In genomic region chr18:8730080-8730827, GRCh38 we compare ENCODE assay signal across 10 cellular contexts. TPM values are rescaled to one million over a fixed set of nuclear protein-coding genes. Genes with fewer than 3 reads are reported as not detected.
DNase-seq lines count a peak whose midpoint lies in the region; ATAC-seq and TF ChIP-seq lines count a peak whose summit lies in the region.
"Had no signal": no experiment of that assay in that cellular context is flagged by ENCODE, and none has a peak within 500 bp of the region (broad histone marks: within the 10 kb centered on the region; RNA-seq: fewer than 3 reads in every experiment).

No MANE protein-coding gene starts in this region.

- no peaks in the 10 kb centered on the region for H3K9me3 ChIP-seq in adipocyte (ENCODE audit: control insufficient read depth, low read length)
- no peaks in the 10 kb centered on the region for H3K9me3 ChIP-seq in thoracic aorta
- no peaks in the 10 kb centered on the region for H3K9me3 ChIP-seq in CD4-positive, alpha-beta T cell (ENCODE audit: control insufficient read depth, low read length)

- H3K4me3 Mint-ChIP-seq in CD4-positive, alpha-beta T cell = no peak overlapping the region

- peak; percentile 77 for DNase-seq in HuH-7 (ENCODE audit: low spot score)
- no peak for DNase-seq in adipocyte (ENCODE audit: low read depth)
- DNase-seq in kidney tubule cell (ENCODE audit: low spot score) = peak; percentile 48
- no peak for DNase-seq in thoracic aorta (ENCODE audit: low spot score)
- DNase-seq in DMS114 treated with DMSO at 0.1 percent for 48 hours (lab: John Stamatoyannopoulos, UW; ENCODE audit: unreplicated experiment) = no peak
- DNase-seq in GDM1 (lab: John Stamatoyannopoulos, UW) = no peak
- DNase-seq in stimulated activated CD8-positive, alpha-beta memory T cell treated with anti-CD3 and anti-CD28 coated beads, Interleukin-4, amount 100 ng/mL, for 48 hours = no peak
- no peak for DNase-seq in CD4-positive, alpha-beta T cell
- DNase-seq: effector memory CD4-positive, alpha-beta T cell had no signal

- H3K36me3 ChIP-seq in adipocyte (ENCODE audit: control insufficient read depth, insufficient read depth, low read length, severe bottlenecking) (no peaks in the 10 kb centered on the region), thoracic aorta (no peaks in the 10 kb centered on the region)

- H3K4me1 Mint-ChIP-seq in CD4-positive, alpha-beta T cell (ENCODE audit: low read depth) = no peaks in the 10 kb centered on the region

- POLR2A ChIA-PET in CD4-positive, alpha-beta T cell (lab: Charles Lee) = no interaction called here

- H3K27ac Mint-ChIP-seq in CD4-positive, alpha-beta T cell = no peak overlapping the region

- CTCF ChIA-PET in CD4-positive, alpha-beta T cell (lab: Charles Lee) = no interaction called here

- H3K27me3 ChIP-seq in adipocyte (replicated peaks; ENCODE audit: control insufficient read depth, insufficient read depth, low read length) (no peaks in the 10 kb centered on the region), thoracic aorta (replicated peaks; ENCODE audit: insufficient read depth) (no peaks in the 10 kb centered on the region)
- H3K27me3 ChIP-seq in CD4-positive, alpha-beta T cell (ENCODE audit: control insufficient read depth, insufficient read depth, low read length) = no peaks in the 10 kb centered on the region

- H3K36me3 Mint-ChIP-seq in CD4-positive, alpha-beta T cell (ENCODE audit: low read depth) = no peaks in the 10 kb centered on the region

- H3K4me1 ChIP-seq in adipocyte (ENCODE audit: control insufficient read depth, insufficient read depth, low read length) = peaks cover 9% of the 10 kb centered on the region
- peaks cover 3 to 10% of the 10 kb centered on the region in 2 donors for H3K4me1 ChIP-seq in thoracic aorta (ENCODE audit: control insufficient read depth in 1 of 2, low read depth in 2 of 2)
- H3K4me1 ChIP-seq: parathyroid adenoma had no signal

- H3K27me3 Mint-ChIP-seq in CD4-positive, alpha-beta T cell = peaks cover 12% of the 10 kb centered on the region

- H3K9ac ChIP-seq in adipocyte (ENCODE audit: low read length) = no peak overlapping the region
- H3K9ac ChIP-seq: parathyroid adenoma had no signal

- TF ChIP-seq CTCF in thoracic aorta (IDR thresholded peaks at IDR 0.05) = no peak
- no peak for TF ChIP-seq CTCF in CD4-positive, alpha-beta T cell (IDR thresholded peaks at IDR 0.05)

- H3K27ac ChIP-seq in thoracic aorta = no peak overlapping the region
- H3K27ac ChIP-seq in CD4-positive, alpha-beta T cell (ENCODE audit: low read depth, low read length) = no peak overlapping the region
- H3K27ac ChIP-seq: parathyroid adenoma had no signal

- intact Hi-C loops in CD4-positive, alpha-beta T cell (cut with DNase I, micrococcal nuclease) = loop anchor here in 1 of 2 experiments (5.0 kb wide), 1 partner anchor 173 kb away; no protein-coding TSS in a partner anchor

- no peaks in the 10 kb centered on the region for H3K9me3 Mint-ChIP-seq in CD4-positive, alpha-beta T cell

- H3K4me3 ChIP-seq in adipocyte (ENCODE audit: low read length) (peak overlapping the region; percentile 62), thoracic aorta (peak overlapping the region; percentile 34)

- ATAC-seq in thoracic aorta (ENCODE audit: insufficient number of reproducible peaks, low FRiP score, low read depth) = no peak
- no peak for ATAC-seq in CD4-positive, alpha-beta T cell (ENCODE audit: poor library complexity)

RNA-seq across cellular contexts. Expression of gene MTCL1, which starts 24.9 kb away (rescaled TPM):
- total RNA-seq in thoracic aorta = 10 to 100 TPM in 1 of 2 donors, 1 to 10 TPM in 1; 9.9 to 23.3 TPM
- under 1 TPM; 0.11 to 0.55 TPM for total RNA-seq in CD4-positive, alpha-beta T cell

Comparison
In these comparisons a context has a peak if more than half of its experiments do, and no peak if none do; other contexts are left out.
1. DNase-seq: peak in HuH-7 (single experiment) and kidney tubule cell (single experiment); none in adipocyte (single experiment), thoracic aorta (single experiment), DMS114 treated with DMSO at 0.1 percent for 48 hours (single experiment), GDM1 (single experiment), stimulated activated CD8-positive, alpha-beta memory T cell treated with anti-CD3 and anti-CD28 coated beads, Interleukin-4, amount 100 ng/mL, for 48 hours (single experiment) and CD4-positive, alpha-beta T cell (0 of 10).
2. RNA of gene MTCL1, which starts 24.9 kb away (total RNA-seq): 9.9 to 23.3 TPM in thoracic aorta; 0.11 to 0.55 TPM in CD4-positive, alpha-beta T cell; every median in the first group is over 4 times any median in the second.